34 cellular contexts compared by ENCODE assay signal in genomic region chr9:90489066-90489465, GRCh38.
"Had no signal": no experiment of that assay in that cellular context is flagged by ENCODE, and none has a peak within 500 bp of the region (broad histone marks: within the 10 kb centered on the region; RNA-seq: fewer than 3 reads in every experiment).

No MANE protein-coding gene starts in this region.

- H3K9me3 Mint-ChIP-seq: activated naive CD4-positive, alpha-beta T cell treated with anti-CD3 and anti-CD28 coated beads for 36 hours; activated naive CD4-positive, alpha-beta T cell treated with anti-CD3 and anti-CD28 coated beads, Interleukin-2, amount 10 ng/mL, durations not matched to agents 7 days and 5 days; activated naive CD4-positive, alpha-beta T cell treated with anti-CD3 and anti-CD28 coated beads, Interleukin-2, amount 50 U/mL, for 24 hours; activated naive CD8-positive, alpha-beta T cell treated with anti-CD3 and anti-CD28 coated beads, Interleukin-2, amount 10 ng/mL, durations not matched to agents 7 days and 5 days; activated T-cell treated with anti-CD3 and anti-CD28 coated beads, Interleukin-2, amount 50 U/mL, for 24 hours; activated T-helper 1 cell treated with anti-CD3 and anti-CD28 coated beads, Interleukin-12 subunit alpha, Interleukin-12 subunit beta, Interleukin-2, Interleukin-4 antibody, amounts not matched to agents 30 ng/mL and 10 ng/mL and 1 ng/mL, durations not matched to agents 14 hours and 24 hours and 36 hours; activated T-helper 2 cell treated with anti-CD3 and anti-CD28 coated beads, Interferon-gamma antibody, Interleukin-2, Interleukin-4, amounts not matched to agents 10 μg/mL and 5 μg/mL and 100 μg/mL, durations not matched to agents 14 hours and 24 hours and 36 hours had no signal

- H3K36me3 Mint-ChIP-seq: activated naive CD4-positive, alpha-beta T cell treated with anti-CD3 and anti-CD28 coated beads, Interleukin-2, amount 10 ng/mL, durations not matched to agents 7 days and 5 days; activated naive CD4-positive, alpha-beta T cell treated with anti-CD3 and anti-CD28 coated beads, Interleukin-2, amount 50 U/mL, for 24 hours; activated naive CD4-positive, alpha-beta T cell treated with anti-CD3 and anti-CD28 coated beads, Interleukin-2, amount 50 U/mL, for 72 hours; activated naive CD8-positive, alpha-beta T cell; activated naive CD8-positive, alpha-beta T cell treated with anti-CD3 and anti-CD28 coated beads for 36 hours; activated naive CD8-positive, alpha-beta T cell treated with anti-CD3 and anti-CD28 coated beads, Interleukin-2, amount 10 ng/mL, durations not matched to agents 7 days and 5 days; brain had no signal

- H3K27ac Mint-ChIP-seq: activated naive CD4-positive, alpha-beta T cell treated with anti-CD3 and anti-CD28 coated beads for 36 hours; activated naive CD4-positive, alpha-beta T cell treated with anti-CD3 and anti-CD28 coated beads, Interleukin-2, amount 10 ng/mL, durations not matched to agents 7 days and 5 days; activated naive CD4-positive, alpha-beta T cell treated with anti-CD3 and anti-CD28 coated beads, Interleukin-2, amount 50 U/mL, for 24 hours; activated naive CD4-positive, alpha-beta T cell treated with anti-CD3 and anti-CD28 coated beads, Interleukin-2, amount 50 U/mL, for 72 hours; activated naive CD8-positive, alpha-beta T cell; activated naive CD8-positive, alpha-beta T cell treated with anti-CD3 and anti-CD28 coated beads for 36 hours; activated naive CD8-positive, alpha-beta T cell treated with anti-CD3 and anti-CD28 coated beads, Interleukin-2, amount 10 ng/mL, durations not matched to agents 7 days and 5 days; activated naive CD8-positive, alpha-beta T cell treated with anti-CD3 and anti-CD28 coated beads, Interleukin-2, amount 50 U/mL, for 24 hours; activated T-cell treated with anti-CD3 and anti-CD28 coated beads, Interleukin-2, amount 50 U/mL, for 24 hours; activated T-cell treated with anti-CD3 and anti-CD28 coated beads, Interleukin-2, amount 50 U/mL, for 72 hours; activated T-helper 1 cell treated with anti-CD3 and anti-CD28 coated beads, Interleukin-12 subunit alpha, Interleukin-12 subunit beta, Interleukin-2, Interleukin-4 antibody, amounts not matched to agents 30 ng/mL and 10 ng/mL and 1 ng/mL, durations not matched to agents 14 hours and 24 hours and 36 hours; activated T-helper 17 cell treated with anti-CD3 and anti-CD28 coated beads, Interleukin-2, amount 50 U/mL, for 72 hours; activated T-helper 2 cell treated with anti-CD3 and anti-CD28 coated beads, Interferon-gamma antibody, Interleukin-2, Interleukin-4, amounts not matched to agents 10 μg/mL and 5 μg/mL and 100 μg/mL, durations not matched to agents 14 hours and 24 hours and 36 hours; brain had no signal

- ATAC-seq: activated naive CD4-positive, alpha-beta T cell treated with anti-CD3 and anti-CD28 coated beads, Interleukin-2, amount 50 U/mL, for 72 hours; activated naive CD8-positive, alpha-beta T cell treated with anti-CD3 and anti-CD28 coated beads, Interleukin-2, amount 50 U/mL, for 24 hours; activated T-cell treated with anti-CD3 and anti-CD28 coated beads, Interleukin-2, amount 50 U/mL, for 4 hours; activated T-cell treated with anti-CD3 and anti-CD28 coated beads, Interleukin-2, amount 50 U/mL, for 72 hours; activated T-helper 17 cell treated with anti-CD3 and anti-CD28 coated beads, Interleukin-2, amount 50 U/mL, for 72 hours; body of pancreas had no signal

- H3K4me1 Mint-ChIP-seq: activated naive CD4-positive, alpha-beta T cell treated with anti-CD3 and anti-CD28 coated beads, Interleukin-2, amount 10 ng/mL, durations not matched to agents 7 days and 5 days; activated naive CD4-positive, alpha-beta T cell treated with anti-CD3 and anti-CD28 coated beads, Interleukin-2, amount 50 U/mL, for 24 hours; activated naive CD8-positive, alpha-beta T cell treated with anti-CD3 and anti-CD28 coated beads for 36 hours; activated naive CD8-positive, alpha-beta T cell treated with anti-CD3 and anti-CD28 coated beads, Interleukin-2, amount 10 ng/mL, durations not matched to agents 7 days and 5 days; activated naive CD8-positive, alpha-beta T cell treated with anti-CD3 and anti-CD28 coated beads, Interleukin-2, amount 50 U/mL, for 24 hours; activated T-helper 17 cell treated with anti-CD3 and anti-CD28 coated beads, Interleukin-2, amount 50 U/mL, for 72 hours; brain; central memory CD8-positive, alpha-beta T cell had no signal

- H3K4me3 Mint-ChIP-seq: activated naive CD4-positive, alpha-beta T cell treated with anti-CD3 and anti-CD28 coated beads for 36 hours; activated naive CD4-positive, alpha-beta T cell treated with anti-CD3 and anti-CD28 coated beads, Interleukin-2, amount 10 ng/mL, durations not matched to agents 7 days and 5 days; activated naive CD4-positive, alpha-beta T cell treated with anti-CD3 and anti-CD28 coated beads, Interleukin-2, amount 50 U/mL, for 24 hours; activated naive CD8-positive, alpha-beta T cell; activated naive CD8-positive, alpha-beta T cell treated with anti-CD3 and anti-CD28 coated beads for 36 hours; activated naive CD8-positive, alpha-beta T cell treated with anti-CD3 and anti-CD28 coated beads, Interleukin-2, amount 10 ng/mL, durations not matched to agents 7 days and 5 days; activated naive CD8-positive, alpha-beta T cell treated with anti-CD3 and anti-CD28 coated beads, Interleukin-2, amount 50 U/mL, for 24 hours; activated T-cell treated with anti-CD3 and anti-CD28 coated beads, Interleukin-2, amount 50 U/mL, for 24 hours; activated T-cell treated with anti-CD3 and anti-CD28 coated beads, Interleukin-2, amount 50 U/mL, for 4 hours; activated T-cell treated with anti-CD3 and anti-CD28 coated beads, Interleukin-2, amount 50 U/mL, for 72 hours; activated T-helper 1 cell treated with anti-CD3 and anti-CD28 coated beads, Interleukin-12 subunit alpha, Interleukin-12 subunit beta, Interleukin-2, Interleukin-4 antibody, amounts not matched to agents 30 ng/mL and 10 ng/mL and 1 ng/mL, durations not matched to agents 14 hours and 24 hours and 36 hours; activated T-helper 17 cell treated with anti-CD3 and anti-CD28 coated beads, Interleukin-2, amount 50 U/mL, for 72 hours; brain; central memory CD8-positive, alpha-beta T cell had no signal

- DNase-seq: activated effector memory CD4-positive, alpha-beta T cell treated with anti-CD3 and anti-CD28 coated beads, Interleukin-2, amount 50 U/mL, for 16 hours; activated effector memory CD4-positive, alpha-beta T cell treated with Interleukin-2 at 50 U/mL for 16 hours; activated gamma-delta T cell; activated gamma-delta T cell treated with Interleukin-2 at 50 U/mL for 16 hours; activated naive CD4-positive, alpha-beta T cell; activated naive CD4-positive, alpha-beta T cell treated with anti-CD3 and anti-CD28 coated beads for 36 hours; activated naive CD4-positive, alpha-beta T cell treated with anti-CD3 and anti-CD28 coated beads, Interleukin-2, amount 10 ng/mL, durations not matched to agents 7 days and 5 days; activated naive CD4-positive, alpha-beta T cell treated with anti-CD3 and anti-CD28 coated beads, Interleukin-2, amount 50 U/mL, for 16 hours; activated naive CD4-positive, alpha-beta T cell treated with Interleukin-2 at 50 U/mL for 16 hours; activated naive CD8-positive, alpha-beta T cell treated with anti-CD3 and anti-CD28 coated beads for 36 hours; activated naive CD8-positive, alpha-beta T cell treated with anti-CD3 and anti-CD28 coated beads, Interleukin-2, amount 10 ng/mL, durations not matched to agents 7 days and 5 days; activated naive CD8-positive, alpha-beta T cell treated with anti-CD3 and anti-CD28 coated beads, Interleukin-2, amount 50 U/mL, for 24 hours; activated T-cell treated with anti-CD3 and anti-CD28 coated beads, Interleukin-2, amount 50 U/mL, for 1 hour; activated T-cell treated with anti-CD3 and anti-CD28 coated beads, Interleukin-2, amount 50 U/mL, for 24 hours; activated T-cell treated with anti-CD3 and anti-CD28 coated beads, Interleukin-2, amount 50 U/mL, for 4 hours; activated T-cell treated with anti-CD3 and anti-CD28 coated beads, Interleukin-2, amount 50 U/mL, for 48 hours; activated T-cell treated with anti-CD3 and anti-CD28 coated beads, Interleukin-2, amount 50 U/mL, for 72 hours; adrenal gland; amniotic stem cell; amygdala; anterior cingulate cortex; aorta; body of pancreas; brain microvascular endothelial cell; central memory CD4-positive, alpha-beta T cell; cerebellar nuclear complex had no signal
